Comparison of ENCODE assay signal across 8 cellular contexts in the genomic region with DNA sequence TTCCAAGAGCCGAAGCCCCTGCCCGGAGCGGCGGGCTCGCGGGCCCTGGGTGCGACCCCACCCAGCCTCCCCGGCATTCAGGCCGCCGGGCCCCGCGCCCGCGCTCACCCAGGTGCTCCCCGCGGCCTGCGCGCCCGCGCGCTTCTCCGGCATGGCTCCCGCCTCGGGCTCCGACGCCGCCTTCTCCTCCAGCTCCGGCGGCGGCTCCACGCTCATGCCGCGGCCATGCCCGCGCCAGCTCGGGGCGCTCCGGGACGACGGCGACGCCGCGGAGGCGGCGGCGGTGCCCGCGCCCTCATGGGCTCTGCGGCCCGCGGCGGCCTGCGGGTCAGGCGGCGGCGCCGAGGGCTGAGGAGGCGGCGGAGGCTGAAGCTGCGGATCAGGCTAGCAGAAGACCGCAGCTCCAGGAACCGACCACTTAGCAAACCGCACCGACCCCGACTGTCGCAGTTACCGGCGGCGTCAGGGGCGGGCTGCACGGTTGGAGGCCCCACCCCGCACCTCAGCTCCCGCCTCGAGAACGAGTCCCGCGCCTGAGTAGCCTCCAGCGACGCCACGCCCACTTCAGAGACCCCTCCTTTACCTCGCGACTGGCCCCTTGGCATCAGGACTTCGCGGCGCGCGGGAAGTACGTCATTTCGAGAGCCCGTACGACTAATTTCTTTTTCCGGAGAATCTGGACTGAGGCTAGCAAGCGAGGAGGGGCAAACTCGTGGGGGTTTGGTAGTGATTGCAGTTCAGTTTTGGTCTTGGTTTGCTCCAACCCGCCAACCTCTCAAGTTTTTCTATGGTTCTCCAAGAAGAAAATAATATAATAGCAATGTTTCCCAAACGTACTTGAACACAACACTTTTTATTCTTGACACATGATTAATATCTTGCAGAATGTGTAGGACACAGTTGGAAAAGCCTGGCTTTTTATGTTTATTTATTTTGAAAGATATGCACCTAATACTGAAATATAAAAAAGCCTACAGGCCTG. TPM values are rescaled to one million over a fixed set of nuclear protein-coding genes. Genes with fewer than 3 reads are reported as not detected.
A peak's percentile ranks its signal among the peaks of the same experiment; 100 is the strongest.
DNase-seq lines count a peak whose midpoint lies in the region; ATAC-seq and TF ChIP-seq lines count a peak whose summit lies in the region.
"Not testable (repeated sequence)": the region's sequence is repeated elsewhere in the genome, so short reads cannot be mapped to it uniquely, and the experiment has no call there.

No MANE protein-coding gene starts in this region.

- not testable (repeated sequence) for H3K27me3 Mint-ChIP-seq in chondrocyte (ENCODE audit: low read depth)

- DNase-seq in AG09319 (ENCODE audit: extremely low read depth, low read depth) (peak; percentile 19), NCI-H446 treated with DMSO at 0.1 percent for 48 hours (lab: John Stamatoyannopoulos, UW) (peak; percentile 58)
- DNase-seq in activated CD4-positive, alpha-beta T cell treated with anti-CD3 and anti-CD28 coated beads for 24 hours (ENCODE audit: low read depth in 2 of 2): peak; percentile 48 to 54
- DNase-seq in chondrocyte (ENCODE audit: low spot score); kidney epithelial cell (ENCODE audit: low read depth): not testable (repeated sequence)
- DNase-seq in stimulated activated CD4-positive, alpha-beta T cell treated with anti-CD3 and anti-CD28 coated beads, Interleukin-15, amount 100 ng/mL, for 24 hours: peak; percentile 85

- H3K4me3 ChIP-seq in kidney epithelial cell (ENCODE audit: low read depth, low read length): peak overlapping the region; percentile 68

- H3K36me3 Mint-ChIP-seq in chondrocyte (ENCODE audit: low read depth): not testable (repeated sequence)

- not testable (repeated sequence) for H3K9me3 Mint-ChIP-seq in chondrocyte (ENCODE audit: low read depth)

- not testable (repeated sequence) for H3K4me1 Mint-ChIP-seq in chondrocyte (ENCODE audit: low read depth)

- peak; percentile 87 for ATAC-seq in GM19035 (IDR thresholded peaks at IDR 0.05; ENCODE audit: unreplicated experiment)
- peak; percentile 84 for ATAC-seq in HG03342 (IDR thresholded peaks at IDR 0.05; ENCODE audit: unreplicated experiment)

- TF ChIP-seq CTCF in AG09319 (IDR thresholded peaks at IDR 0.05; ENCODE audit: low read depth, low read length); chondrocyte (IDR thresholded peaks at IDR 0.05); kidney epithelial cell (IDR thresholded peaks at IDR 0.05; ENCODE audit: insufficient read depth, low read length, poor library complexity, severe bottlenecking): not testable (repeated sequence)

- not testable (repeated sequence) for H3K36me3 ChIP-seq in kidney epithelial cell (ENCODE audit: control insufficient read depth, insufficient read depth, low read length)

- peak overlapping the region; percentile 94 for H3K27ac Mint-ChIP-seq in chondrocyte (ENCODE audit: unreplicated experiment)

- not testable (repeated sequence) for H3K27me3 ChIP-seq in kidney epithelial cell (ENCODE audit: control insufficient read depth, insufficient read depth, low read length)

- peak overlapping the region; percentile 82 for H3K4me3 Mint-ChIP-seq in chondrocyte (ENCODE audit: unreplicated experiment)

RNA-seq across cellular contexts. Expression of a gene that starts 25.5 kb away (rescaled TPM):
- total RNA-seq in chondrocyte: 0.34 to 0.90 TPM (median 0.85 TPM) in 3 replicates
- total RNA-seq in kidney epithelial cell: 3.1 TPM in 2 replicates
